Comparison of ENCODE assay signal across 1 cellular context in the genomic region with DNA sequence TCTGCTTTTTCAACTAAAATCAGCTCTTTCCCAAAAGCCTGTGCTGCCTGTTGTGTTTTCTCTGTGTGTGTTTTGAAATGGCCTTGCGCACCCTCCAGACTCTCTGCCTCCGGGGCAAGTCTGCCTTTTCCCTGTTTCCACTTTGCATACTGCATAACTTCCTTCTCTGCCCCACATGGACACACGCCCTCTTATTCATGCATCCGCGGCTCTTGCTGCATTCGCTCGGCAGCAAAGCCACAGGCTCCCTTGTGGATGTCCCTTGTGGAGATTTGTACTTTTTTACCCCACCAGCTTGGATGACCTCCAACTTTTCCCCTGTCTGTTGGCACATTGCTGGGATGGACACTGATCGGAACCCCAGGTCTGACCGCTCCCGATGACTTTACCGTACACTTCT.
TF ChIP-seq lines count a peak whose summit lies in the region.

No MANE protein-coding gene starts in this region.

TF ChIP-seq in K562, 482 proteins besides CTCF, POLR2A, EP300 and RAD21 (continued from another document):
- TF ChIP-seq, protein P1, sequence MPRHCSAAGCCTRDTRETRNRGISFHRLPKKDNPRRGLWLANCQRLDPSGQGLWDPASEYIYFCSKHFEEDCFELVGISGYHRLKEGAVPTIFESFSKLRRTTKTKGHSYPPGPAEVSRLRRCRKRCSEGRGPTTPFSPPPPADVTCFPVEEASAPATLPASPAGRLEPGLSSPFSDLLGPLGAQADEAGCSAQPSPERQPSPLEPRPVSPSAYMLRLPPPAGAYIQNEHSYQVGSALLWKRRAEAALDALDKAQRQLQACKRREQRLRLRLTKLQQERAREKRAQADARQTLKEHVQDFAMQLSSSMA (CRISPR knock-in tag; IDR thresholded peaks at IDR 0.05), result 0 out of 2 replicates have a peak, but pooled peaks have one; percentile 11
- TF ChIP-seq TCF7L2 (IDR thresholded peaks at IDR 0.05; ENCODE audit: low read depth, low read length), result no peak
- 0 out of 2 replicates have a peak, but pooled peaks have one; percentile 12 for TF ChIP-seq MTF1 (CRISPR knock-in tag; IDR thresholded peaks at IDR 0.05; ENCODE audit: borderline replicate concordance)
- TF ChIP-seq, protein P2, sequence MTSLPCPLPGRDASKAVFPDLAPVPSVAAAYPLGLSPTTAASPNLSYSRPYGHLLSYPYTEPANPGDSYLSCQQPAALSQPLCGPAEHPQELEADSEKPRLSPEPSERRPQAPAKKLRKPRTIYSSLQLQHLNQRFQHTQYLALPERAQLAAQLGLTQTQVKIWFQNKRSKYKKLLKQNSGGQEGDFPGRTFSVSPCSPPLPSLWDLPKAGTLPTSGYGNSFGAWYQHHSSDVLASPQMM (CRISPR knock-in tag; IDR thresholded peaks at IDR 0.05), result no peak
- TF ChIP-seq POLR2AphosphoS5 (IDR thresholded peaks at IDR 0.05; ENCODE audit: control insufficient read depth, insufficient read depth, low read depth, low read length), result no peak
- no peak for TF ChIP-seq SPI1 (IDR thresholded peaks at IDR 0.05; ENCODE audit: borderline replicate concordance, low read depth, low read length)
- no peak for TF ChIP-seq NFXL1 (CRISPR knock-in tag; IDR thresholded peaks at IDR 0.05)
- TF ChIP-seq FOXM1 (IDR thresholded peaks at IDR 0.05; ENCODE audit: low read depth), result no peak
- no peak for TF ChIP-seq FOXM1 (CRISPR knock-in tag; IDR thresholded peaks at IDR 0.05; ENCODE audit: low read depth)
- TF ChIP-seq, protein P3, sequence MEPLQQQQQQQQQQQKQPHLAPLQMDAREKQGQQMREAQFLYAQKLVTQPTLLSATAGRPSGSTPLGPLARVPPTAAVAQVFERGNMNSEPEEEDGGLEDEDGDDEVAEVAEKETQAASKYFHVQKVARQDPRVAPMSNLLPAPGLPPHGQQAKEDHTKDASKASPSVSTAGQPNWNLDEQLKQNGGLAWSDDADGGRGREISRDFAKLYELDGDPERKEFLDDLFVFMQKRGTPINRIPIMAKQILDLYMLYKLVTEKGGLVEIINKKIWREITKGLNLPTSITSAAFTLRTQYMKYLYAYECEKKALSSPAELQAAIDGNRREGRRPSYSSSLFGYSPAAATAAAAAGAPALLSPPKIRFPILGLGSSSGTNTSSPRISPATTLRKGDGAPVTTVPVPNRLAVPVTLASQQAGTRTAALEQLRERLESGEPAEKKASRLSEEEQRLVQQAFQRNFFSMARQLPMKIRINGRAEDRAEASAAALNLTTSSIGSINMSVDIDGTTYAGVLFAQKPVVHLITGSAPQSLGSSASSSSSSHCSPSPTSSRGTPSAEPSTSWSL (CRISPR knock-in tag; IDR thresholded peaks at IDR 0.05; ENCODE audit: borderline replicate concordance), result no peak
- TF ChIP-seq ZNF77 (CRISPR knock-in tag; IDR thresholded peaks at IDR 0.05), result no peak
- no peak for TF ChIP-seq CBFB (CRISPR knock-in tag; IDR thresholded peaks at IDR 0.05)
- TF ChIP-seq, protein P4, sequence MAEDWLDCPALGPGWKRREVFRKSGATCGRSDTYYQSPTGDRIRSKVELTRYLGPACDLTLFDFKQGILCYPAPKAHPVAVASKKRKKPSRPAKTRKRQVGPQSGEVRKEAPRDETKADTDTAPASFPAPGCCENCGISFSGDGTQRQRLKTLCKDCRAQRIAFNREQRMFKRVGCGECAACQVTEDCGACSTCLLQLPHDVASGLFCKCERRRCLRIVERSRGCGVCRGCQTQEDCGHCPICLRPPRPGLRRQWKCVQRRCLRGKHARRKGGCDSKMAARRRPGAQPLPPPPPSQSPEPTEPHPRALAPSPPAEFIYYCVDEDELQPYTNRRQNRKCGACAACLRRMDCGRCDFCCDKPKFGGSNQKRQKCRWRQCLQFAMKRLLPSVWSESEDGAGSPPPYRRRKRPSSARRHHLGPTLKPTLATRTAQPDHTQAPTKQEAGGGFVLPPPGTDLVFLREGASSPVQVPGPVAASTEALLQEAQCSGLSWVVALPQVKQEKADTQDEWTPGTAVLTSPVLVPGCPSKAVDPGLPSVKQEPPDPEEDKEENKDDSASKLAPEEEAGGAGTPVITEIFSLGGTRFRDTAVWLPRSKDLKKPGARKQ (CRISPR knock-in tag; IDR thresholded peaks at IDR 0.05), result 0 out of 2 replicates have a peak, but pooled peaks have one; percentile 73
- TF ChIP-seq, protein P5, sequence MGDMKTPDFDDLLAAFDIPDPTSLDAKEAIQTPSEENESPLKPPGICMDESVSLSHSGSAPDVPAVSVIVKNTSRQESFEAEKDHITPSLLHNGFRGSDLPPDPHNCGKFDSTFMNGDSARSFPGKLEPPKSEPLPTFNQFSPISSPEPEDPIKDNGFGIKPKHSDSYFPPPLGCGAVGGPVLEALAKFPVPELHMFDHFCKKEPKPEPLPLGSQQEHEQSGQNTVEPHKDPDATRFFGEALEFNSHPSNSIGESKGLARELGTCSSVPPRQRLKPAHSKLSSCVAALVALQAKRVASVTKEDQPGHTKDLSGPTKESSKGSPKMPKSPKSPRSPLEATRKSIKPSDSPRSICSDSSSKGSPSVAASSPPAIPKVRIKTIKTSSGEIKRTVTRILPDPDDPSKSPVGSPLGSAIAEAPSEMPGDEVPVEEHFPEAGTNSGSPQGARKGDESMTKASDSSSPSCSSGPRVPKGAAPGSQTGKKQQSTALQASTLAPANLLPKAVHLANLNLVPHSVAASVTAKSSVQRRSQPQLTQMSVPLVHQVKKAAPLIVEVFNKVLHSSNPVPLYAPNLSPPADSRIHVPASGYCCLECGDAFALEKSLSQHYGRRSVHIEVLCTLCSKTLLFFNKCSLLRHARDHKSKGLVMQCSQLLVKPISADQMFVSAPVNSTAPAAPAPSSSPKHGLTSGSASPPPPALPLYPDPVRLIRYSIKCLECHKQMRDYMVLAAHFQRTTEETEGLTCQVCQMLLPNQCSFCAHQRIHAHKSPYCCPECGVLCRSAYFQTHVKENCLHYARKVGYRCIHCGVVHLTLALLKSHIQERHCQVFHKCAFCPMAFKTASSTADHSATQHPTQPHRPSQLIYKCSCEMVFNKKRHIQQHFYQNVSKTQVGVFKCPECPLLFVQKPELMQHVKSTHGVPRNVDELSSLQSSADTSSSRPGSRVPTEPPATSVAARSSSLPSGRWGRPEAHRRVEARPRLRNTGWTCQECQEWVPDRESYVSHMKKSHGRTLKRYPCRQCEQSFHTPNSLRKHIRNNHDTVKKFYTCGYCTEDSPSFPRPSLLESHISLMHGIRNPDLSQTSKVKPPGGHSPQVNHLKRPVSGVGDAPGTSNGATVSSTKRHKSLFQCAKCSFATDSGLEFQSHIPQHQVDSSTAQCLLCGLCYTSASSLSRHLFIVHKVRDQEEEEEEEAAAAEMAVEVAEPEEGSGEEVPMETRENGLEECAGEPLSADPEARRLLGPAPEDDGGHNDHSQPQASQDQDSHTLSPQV (IDR thresholded peaks at IDR 0.05), result peak; percentile 8; the same call in 1 of the 2 replicates
- no peak for TF ChIP-seq HNRNPH1 (optimal IDR thresholded peaks at IDR 0.05; ENCODE audit: low read depth, low read length)
- TF ChIP-seq ZFX (CRISPR knock-in tag; IDR thresholded peaks at IDR 0.05), result peak; percentile 48; the same call in 1 of the 2 replicates
- TF ChIP-seq, protein P6, sequence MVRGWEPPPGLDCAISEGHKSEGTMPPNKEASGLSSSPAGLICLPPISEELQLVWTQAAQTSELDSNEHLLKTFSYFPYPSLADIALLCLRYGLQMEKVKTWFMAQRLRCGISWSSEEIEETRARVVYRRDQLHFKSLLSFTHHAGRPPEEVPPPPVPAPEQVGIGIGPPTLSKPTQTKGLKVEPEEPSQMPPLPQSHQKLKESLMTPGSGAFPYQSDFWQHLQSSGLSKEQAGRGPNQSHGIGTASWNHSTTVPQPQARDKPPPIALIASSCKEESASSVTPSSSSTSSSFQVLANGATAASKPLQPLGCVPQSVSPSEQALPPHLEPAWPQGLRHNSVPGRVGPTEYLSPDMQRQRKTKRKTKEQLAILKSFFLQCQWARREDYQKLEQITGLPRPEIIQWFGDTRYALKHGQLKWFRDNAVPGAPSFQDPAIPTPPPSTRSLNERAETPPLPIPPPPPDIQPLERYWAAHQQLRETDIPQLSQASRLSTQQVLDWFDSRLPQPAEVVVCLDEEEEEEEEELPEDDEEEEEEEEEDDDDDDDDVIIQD (CRISPR knock-in tag; IDR thresholded peaks at IDR 0.05), result no peak
- TF ChIP-seq, protein P7, sequence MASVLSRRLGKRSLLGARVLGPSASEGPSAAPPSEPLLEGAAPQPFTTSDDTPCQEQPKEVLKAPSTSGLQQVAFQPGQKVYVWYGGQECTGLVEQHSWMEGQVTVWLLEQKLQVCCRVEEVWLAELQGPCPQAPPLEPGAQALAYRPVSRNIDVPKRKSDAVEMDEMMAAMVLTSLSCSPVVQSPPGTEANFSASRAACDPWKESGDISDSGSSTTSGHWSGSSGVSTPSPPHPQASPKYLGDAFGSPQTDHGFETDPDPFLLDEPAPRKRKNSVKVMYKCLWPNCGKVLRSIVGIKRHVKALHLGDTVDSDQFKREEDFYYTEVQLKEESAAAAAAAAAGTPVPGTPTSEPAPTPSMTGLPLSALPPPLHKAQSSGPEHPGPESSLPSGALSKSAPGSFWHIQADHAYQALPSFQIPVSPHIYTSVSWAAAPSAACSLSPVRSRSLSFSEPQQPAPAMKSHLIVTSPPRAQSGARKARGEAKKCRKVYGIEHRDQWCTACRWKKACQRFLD (CRISPR knock-in tag; IDR thresholded peaks at IDR 0.05), result 0 out of 2 replicates have a peak, but pooled peaks have one; percentile 26
- TF ChIP-seq ZNF583 (CRISPR knock-in tag; IDR thresholded peaks at IDR 0.05), result peak; percentile 46; the same call in 1 of the 2 replicates
- no peak for TF ChIP-seq PCBP2 (IDR thresholded peaks at IDR 0.05; ENCODE audit: low read depth, low read length, poor library complexity, severe bottlenecking)
- TF ChIP-seq ZNF24 (IDR thresholded peaks at IDR 0.05), result no peak
- TF ChIP-seq ZNF79 (CRISPR knock-in tag; IDR thresholded peaks at IDR 0.05; ENCODE audit: low read depth), result no peak
- no peak for TF ChIP-seq CREM (IDR thresholded peaks at IDR 0.05; ENCODE audit: low read depth)
- TF ChIP-seq POU5F1 (IDR thresholded peaks at IDR 0.05; ENCODE audit: borderline replicate concordance, low read depth, low read length, partially characterized antibody), result no peak
- no peak for TF ChIP-seq RB1 (IDR thresholded peaks at IDR 0.05; ENCODE audit: low read depth)
- no peak for TF ChIP-seq TGIF2 (CRISPR knock-in tag; IDR thresholded peaks at IDR 0.05)
- no peak for TF ChIP-seq GATAD2A (IDR thresholded peaks at IDR 0.05)
- TF ChIP-seq ZNF717 (CRISPR knock-in tag; IDR thresholded peaks at IDR 0.05), result no peak
- TF ChIP-seq MCM5 (IDR thresholded peaks at IDR 0.05; ENCODE audit: low read depth), result no peak
- TF ChIP-seq FUS (optimal IDR thresholded peaks at IDR 0.05; ENCODE audit: low read depth, low read length), result no peak
- TF ChIP-seq, protein P8, sequence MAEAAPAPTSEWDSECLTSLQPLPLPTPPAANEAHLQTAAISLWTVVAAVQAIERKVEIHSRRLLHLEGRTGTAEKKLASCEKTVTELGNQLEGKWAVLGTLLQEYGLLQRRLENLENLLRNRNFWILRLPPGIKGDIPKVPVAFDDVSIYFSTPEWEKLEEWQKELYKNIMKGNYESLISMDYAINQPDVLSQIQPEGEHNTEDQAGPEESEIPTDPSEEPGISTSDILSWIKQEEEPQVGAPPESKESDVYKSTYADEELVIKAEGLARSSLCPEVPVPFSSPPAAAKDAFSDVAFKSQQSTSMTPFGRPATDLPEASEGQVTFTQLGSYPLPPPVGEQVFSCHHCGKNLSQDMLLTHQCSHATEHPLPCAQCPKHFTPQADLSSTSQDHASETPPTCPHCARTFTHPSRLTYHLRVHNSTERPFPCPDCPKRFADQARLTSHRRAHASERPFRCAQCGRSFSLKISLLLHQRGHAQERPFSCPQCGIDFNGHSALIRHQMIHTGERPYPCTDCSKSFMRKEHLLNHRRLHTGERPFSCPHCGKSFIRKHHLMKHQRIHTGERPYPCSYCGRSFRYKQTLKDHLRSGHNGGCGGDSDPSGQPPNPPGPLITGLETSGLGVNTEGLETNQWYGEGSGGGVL (CRISPR knock-in tag; IDR thresholded peaks at IDR 0.05), result 0 out of 2 replicates have a peak, but pooled peaks have one; percentile 31
- TF ChIP-seq, protein P9, sequence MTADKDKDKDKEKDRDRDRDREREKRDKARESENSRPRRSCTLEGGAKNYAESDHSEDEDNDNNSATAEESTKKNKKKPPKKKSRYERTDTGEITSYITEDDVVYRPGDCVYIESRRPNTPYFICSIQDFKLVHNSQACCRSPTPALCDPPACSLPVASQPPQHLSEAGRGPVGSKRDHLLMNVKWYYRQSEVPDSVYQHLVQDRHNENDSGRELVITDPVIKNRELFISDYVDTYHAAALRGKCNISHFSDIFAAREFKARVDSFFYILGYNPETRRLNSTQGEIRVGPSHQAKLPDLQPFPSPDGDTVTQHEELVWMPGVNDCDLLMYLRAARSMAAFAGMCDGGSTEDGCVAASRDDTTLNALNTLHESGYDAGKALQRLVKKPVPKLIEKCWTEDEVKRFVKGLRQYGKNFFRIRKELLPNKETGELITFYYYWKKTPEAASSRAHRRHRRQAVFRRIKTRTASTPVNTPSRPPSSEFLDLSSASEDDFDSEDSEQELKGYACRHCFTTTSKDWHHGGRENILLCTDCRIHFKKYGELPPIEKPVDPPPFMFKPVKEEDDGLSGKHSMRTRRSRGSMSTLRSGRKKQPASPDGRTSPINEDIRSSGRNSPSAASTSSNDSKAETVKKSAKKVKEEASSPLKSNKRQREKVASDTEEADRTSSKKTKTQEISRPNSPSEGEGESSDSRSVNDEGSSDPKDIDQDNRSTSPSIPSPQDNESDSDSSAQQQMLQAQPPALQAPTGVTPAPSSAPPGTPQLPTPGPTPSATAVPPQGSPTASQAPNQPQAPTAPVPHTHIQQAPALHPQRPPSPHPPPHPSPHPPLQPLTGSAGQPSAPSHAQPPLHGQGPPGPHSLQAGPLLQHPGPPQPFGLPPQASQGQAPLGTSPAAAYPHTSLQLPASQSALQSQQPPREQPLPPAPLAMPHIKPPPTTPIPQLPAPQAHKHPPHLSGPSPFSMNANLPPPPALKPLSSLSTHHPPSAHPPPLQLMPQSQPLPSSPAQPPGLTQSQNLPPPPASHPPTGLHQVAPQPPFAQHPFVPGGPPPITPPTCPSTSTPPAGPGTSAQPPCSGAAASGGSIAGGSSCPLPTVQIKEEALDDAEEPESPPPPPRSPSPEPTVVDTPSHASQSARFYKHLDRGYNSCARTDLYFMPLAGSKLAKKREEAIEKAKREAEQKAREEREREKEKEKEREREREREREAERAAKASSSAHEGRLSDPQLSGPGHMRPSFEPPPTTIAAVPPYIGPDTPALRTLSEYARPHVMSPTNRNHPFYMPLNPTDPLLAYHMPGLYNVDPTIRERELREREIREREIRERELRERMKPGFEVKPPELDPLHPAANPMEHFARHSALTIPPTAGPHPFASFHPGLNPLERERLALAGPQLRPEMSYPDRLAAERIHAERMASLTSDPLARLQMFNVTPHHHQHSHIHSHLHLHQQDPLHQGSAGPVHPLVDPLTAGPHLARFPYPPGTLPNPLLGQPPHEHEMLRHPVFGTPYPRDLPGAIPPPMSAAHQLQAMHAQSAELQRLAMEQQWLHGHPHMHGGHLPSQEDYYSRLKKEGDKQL (CRISPR knock-in tag; IDR thresholded peaks at IDR 0.05; ENCODE audit: borderline replicate concordance), result no peak
